29 cellular contexts compared by ENCODE assay signal in the genomic region with DNA sequence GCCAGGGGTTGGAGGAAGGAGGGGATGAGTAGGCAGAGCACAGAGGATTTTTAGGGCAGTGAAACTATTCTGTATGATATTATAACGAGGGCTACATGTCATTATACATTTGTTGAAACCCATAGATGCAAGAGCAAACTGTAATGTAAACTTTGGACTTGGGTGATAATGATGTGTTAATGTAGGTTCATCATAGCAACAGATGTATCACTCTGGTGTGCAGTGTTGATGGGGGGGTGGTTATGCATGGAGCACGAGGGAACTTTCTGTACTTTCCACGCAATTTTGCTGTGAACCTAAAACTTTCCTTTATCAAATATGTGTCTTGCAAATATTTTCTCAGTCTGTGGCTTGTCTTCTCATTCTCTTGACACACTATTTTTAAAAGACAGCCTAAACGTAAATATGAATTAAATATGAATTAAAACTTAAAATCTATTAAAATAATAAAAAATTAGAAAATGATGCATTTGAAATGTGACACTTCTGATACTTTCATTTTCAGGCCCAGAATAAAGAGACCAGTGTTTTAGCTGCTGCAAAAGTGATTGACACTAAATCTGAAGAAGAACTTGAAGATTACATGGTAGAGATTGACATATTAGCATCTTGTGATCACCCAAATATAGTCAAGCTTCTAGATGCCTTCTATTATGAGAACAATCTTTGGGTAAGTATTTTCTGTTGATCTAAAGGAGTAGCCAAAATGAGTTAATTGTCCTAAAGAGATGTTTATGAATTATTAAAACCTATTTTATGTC. TPM values are rescaled to one million over a fixed set of nuclear protein-coding genes. Genes with fewer than 3 reads are reported as not detected.
A peak's percentile ranks its signal among the peaks of the same experiment; 100 is the strongest.
DNase-seq lines count a peak whose midpoint lies in the region; ATAC-seq, FAIRE-seq and TF ChIP-seq lines count a peak whose summit lies in the region.
"Had no signal": no experiment of that assay in that cellular context is flagged by ENCODE, and none has a peak within 500 bp of the region (broad histone marks: within the 10 kb centered on the region; RNA-seq: fewer than 3 reads in every experiment).

No MANE protein-coding gene starts in this region.

- TF ChIP-seq CTCF in keratinocyte (optimal IDR thresholded peaks at IDR 0.05 in 1 of 3, IDR thresholded peaks at IDR 0.05 in 1 of 3, conservative IDR thresholded peaks at IDR 0.05 in 1 of 3; ENCODE audit: extremely low read depth in 1 of 3, insufficient read depth in 2 of 3, low read length in 3 of 3) = no peak

- H3K9ac ChIP-seq in Karpas-422 (ENCODE audit: low read length) = 0 out of 2 replicates have a peak overlapping the region, but pooled peaks have one; percentile 6
- H3K9ac ChIP-seq in keratinocyte (ENCODE audit: control insufficient read depth, extremely low read depth, insufficient read depth, low read length) = no peak overlapping the region
- H3K9ac ChIP-seq: BLaER1, GM23248 had no signal

- no peak overlapping the region for H3K27ac ChIP-seq in CD4-positive, CD25-positive, alpha-beta regulatory T cell (ENCODE audit: insufficient read depth, low read length, poor library complexity, severe bottlenecking)
- peak overlapping the region; percentile 39; the same call in 1 of the 2 replicates for H3K27ac ChIP-seq in Karpas-422 (ENCODE audit: low read length)
- no peak overlapping the region for H3K27ac ChIP-seq in keratinocyte (ENCODE audit: control insufficient read depth, insufficient read depth, low read length)
- H3K27ac ChIP-seq: BLaER1, gastroesophageal sphincter, GM23248, lower lobe of right lung, SK-N-MC had no signal

- peaks cover 15% of the 10 kb centered on the region for H3K36me3 ChIP-seq in CD4-positive, CD25-positive, alpha-beta regulatory T cell (ENCODE audit: control insufficient read depth, insufficient read depth, low read length)
- H3K36me3 ChIP-seq in Karpas-422 (ENCODE audit: insufficient read depth, low read length) (0 out of 2 replicates have a peak, but pooled peaks cover 3% of the 10 kb centered on the region), keratinocyte (ENCODE audit: control insufficient read depth in 2 of 2, extremely low read depth in 1 of 2, insufficient read depth in 2 of 2, low read length in 2 of 2) (peaks cover 5 to 7% of the 10 kb centered on the region in 2 experiments)

- H4K20me1 ChIP-seq in Karpas-422 (ENCODE audit: insufficient read depth, low read depth, low read length) = no peaks in the 10 kb centered on the region
- peaks cover 2% of the 10 kb centered on the region for H4K20me1 ChIP-seq in keratinocyte (ENCODE audit: control insufficient read depth, extremely low read depth, insufficient read depth, low read length)

- peaks cover 77% of the 10 kb centered on the region for H3K79me2 ChIP-seq in Karpas-422 (ENCODE audit: low read length)
- H3K79me2 ChIP-seq in keratinocyte (ENCODE audit: control insufficient read depth, insufficient read depth, low read length) = peaks cover 53% of the 10 kb centered on the region

- intact Hi-C loops in activated naive CD4-positive, alpha-beta T cell treated with anti-CD3 and anti-CD28 coated beads for 36 hours (cut with micrococcal nuclease) = no loop called here

- H3K27me3 Mint-ChIP-seq in CD4-positive, CD25-positive, alpha-beta regulatory T cell = no peaks in the 10 kb centered on the region
- no peaks in the 10 kb centered on the region for H3K27me3 Mint-ChIP-seq in activated T-cell treated with anti-CD3 and anti-CD28 coated beads, Interleukin-2, amount 50 U/mL, for 72 hours (ENCODE audit: low read depth)
- no peaks in the 10 kb centered on the region for H3K27me3 Mint-ChIP-seq in activated naive CD4-positive, alpha-beta T cell treated with anti-CD3 and anti-CD28 coated beads for 36 hours (ENCODE audit: low read depth)
- H3K27me3 Mint-ChIP-seq: activated B cell treated with CpG ODN at 0.5 μM for 24 hours; naive B cell; stimulated activated memory B cell treated with anti-CD40 and anti-IgM and Interleukin-4, amounts not matched to agents 10 μg/mL and 1 μg/mL and 100 μg/mL, for 72 hours; type B pancreatic cell had no signal

- no peaks in the 10 kb centered on the region for H3K9me3 ChIP-seq in CD4-positive, CD25-positive, alpha-beta regulatory T cell (ENCODE audit: control insufficient read depth in 2 of 2, low read length in 2 of 2)
- H3K9me3 ChIP-seq in Karpas-422 (ENCODE audit: low read length) (no peaks in the 10 kb centered on the region), keratinocyte (ENCODE audit: control insufficient read depth, low read depth, low read length) (no peaks in the 10 kb centered on the region)
- H3K9me3 ChIP-seq: BLaER1, Caco-2, gastroesophageal sphincter, lower lobe of right lung had no signal

- H3K4me1 Mint-ChIP-seq in CD4-positive, CD25-positive, alpha-beta regulatory T cell = peaks cover 22 to 52% (median 39%) of the 10 kb centered on the region in 4 donors
- peaks cover 46% of the 10 kb centered on the region for H3K4me1 Mint-ChIP-seq in activated T-cell treated with anti-CD3 and anti-CD28 coated beads, Interleukin-2, amount 50 U/mL, for 72 hours (ENCODE audit: low read depth)
- H3K4me1 Mint-ChIP-seq in activated naive CD4-positive, alpha-beta T cell treated with anti-CD3 and anti-CD28 coated beads for 36 hours (ENCODE audit: low read depth) = peaks cover 22% of the 10 kb centered on the region

- no peaks in the 10 kb centered on the region for H3K9me2 ChIP-seq in Karpas-422 (replicated peaks; ENCODE audit: insufficient read depth, low read length)

- dilution Hi-C loops in keratinocyte (cut with MboI; ENCODE audit: extremely low pct_ligation_motif_present, low sequenced_read_pairs) = no loop called here

- no peaks in the 10 kb centered on the region for H3K9me3 Mint-ChIP-seq in CD4-positive, CD25-positive, alpha-beta regulatory T cell
- H3K9me3 Mint-ChIP-seq in activated T-cell treated with anti-CD3 and anti-CD28 coated beads, Interleukin-2, amount 50 U/mL, for 72 hours = no peaks in the 10 kb centered on the region
- no peaks in the 10 kb centered on the region for H3K9me3 Mint-ChIP-seq in activated naive CD4-positive, alpha-beta T cell treated with anti-CD3 and anti-CD28 coated beads for 36 hours
- H3K9me3 Mint-ChIP-seq: activated B cell treated with CpG ODN at 0.5 μM for 24 hours; activated T-cell treated with anti-CD3 and anti-CD28 coated beads, Interleukin-2, amount 50 U/mL, for 4 hours; naive B cell; stimulated activated memory B cell treated with anti-CD40 and anti-IgM and Interleukin-4, amounts not matched to agents 10 μg/mL and 1 μg/mL and 100 μg/mL, for 72 hours; type B pancreatic cell had no signal

- H3K4me3 ChIP-seq in CD4-positive, CD25-positive, alpha-beta regulatory T cell (ENCODE audit: low read depth, low read length) = no peak overlapping the region
- peak overlapping the region; percentile 33; the same call in 1 of the 2 replicates for H3K4me3 ChIP-seq in Karpas-422 (ENCODE audit: low read length)
- H3K4me3 ChIP-seq in keratinocyte (ENCODE audit: control insufficient read depth in 2 of 3, extremely low read depth in 1 of 3, insufficient read depth in 2 of 3, low read depth in 1 of 3, low read length in 3 of 3) = no peak overlapping the region
- H3K4me3 ChIP-seq: BLaER1, gastroesophageal sphincter, GM23248, lower lobe of right lung, SK-N-MC had no signal

- H3K27ac Mint-ChIP-seq in CD4-positive, CD25-positive, alpha-beta regulatory T cell = peak overlapping the region in 2 of 3 donors; percentile 15 to 66
- H3K27ac Mint-ChIP-seq in activated T-cell treated with anti-CD3 and anti-CD28 coated beads, Interleukin-2, amount 50 U/mL, for 72 hours = no peak overlapping the region
- no peak overlapping the region for H3K27ac Mint-ChIP-seq in activated naive CD4-positive, alpha-beta T cell treated with anti-CD3 and anti-CD28 coated beads for 36 hours
- H3K27ac Mint-ChIP-seq: activated B cell treated with CpG ODN at 0.5 μM for 24 hours; stimulated activated memory B cell treated with anti-CD40 and anti-IgM and Interleukin-4, amounts not matched to agents 10 μg/mL and 1 μg/mL and 100 μg/mL, for 72 hours; type B pancreatic cell had no signal

- H3K4me3 Mint-ChIP-seq in CD4-positive, CD25-positive, alpha-beta regulatory T cell = no peak overlapping the region
- peak overlapping the region in 1 of 2 donors; percentile 12 for H3K4me3 Mint-ChIP-seq in activated T-cell treated with anti-CD3 and anti-CD28 coated beads, Interleukin-2, amount 50 U/mL, for 72 hours
- no peak overlapping the region for H3K4me3 Mint-ChIP-seq in activated naive CD4-positive, alpha-beta T cell treated with anti-CD3 and anti-CD28 coated beads for 36 hours
- H3K4me3 Mint-ChIP-seq: activated B cell treated with CpG ODN at 0.5 μM for 24 hours; activated T-cell treated with anti-CD3 and anti-CD28 coated beads, Interleukin-2, amount 50 U/mL, for 4 hours; naive B cell; stimulated activated memory B cell treated with anti-CD40 and anti-IgM and Interleukin-4, amounts not matched to agents 10 μg/mL and 1 μg/mL and 100 μg/mL, for 72 hours; type B pancreatic cell had no signal

- H3K4me2 ChIP-seq in Karpas-422 (ENCODE audit: low read depth, low read length, poor library complexity, severe bottlenecking) (peak overlapping the region; percentile 56), keratinocyte (ENCODE audit: control insufficient read depth, extremely low read depth, insufficient read depth, low read depth, low read length) (no peak overlapping the region)
- H3K4me2 ChIP-seq: BLaER1 had no signal

- DNase-seq in CD4-positive, CD25-positive, alpha-beta regulatory T cell = no peak
- DNase-seq in GM12892 (ENCODE audit: insufficient read length) = no peak
- DNase-seq in Karpas-422 = peak; percentile 66
- no peak for DNase-seq in keratinocyte (ENCODE audit: low read depth, low spot score)
- DNase-seq in activated T-cell treated with anti-CD3 and anti-CD28 coated beads, Interleukin-2, amount 50 U/mL, for 72 hours = no peak
- DNase-seq in NCI-H187 (lab: John Stamatoyannopoulos, UW) = no peak
- DNase-seq in activated naive CD4-positive, alpha-beta T cell treated with anti-CD3 and anti-CD28 coated beads for 36 hours = no peak
- DNase-seq: activated B cell treated with CpG ODN at 0.5 μM for 24 hours; activated CD4-positive, alpha-beta T cell treated with anti-CD3 and anti-CD28 coated beads, Interleukin-2, amount 50 U/mL, for 1 hour; activated naive CD4-positive, alpha-beta T cell; activated T-cell treated with anti-CD3 and anti-CD28 coated beads, Interleukin-2, amount 50 U/mL, for 4 hours; Caco-2; central memory CD4-positive, alpha-beta T cell; DMS79 treated with DMSO at 0.1 percent for 48 hours; GM23248; lower lobe of right lung; midbrain; naive B cell; NCI-H1092; NCI-H2029; NCI-H524 treated with DMSO at 0.1 percent for 48 hours; stimulated activated CD4-positive, alpha-beta T cell treated with anti-CD3 and anti-CD28 coated beads, Interleukin-15, amount 100 ng/mL, for 24 hours; substantia nigra had no signal

- H2AFZ ChIP-seq in Karpas-422 (ENCODE audit: low read length) (no peak overlapping the region), keratinocyte (ENCODE audit: control insufficient read depth, low read length) (no peak overlapping the region)
- H2AFZ ChIP-seq: GM23248 had no signal

- ATAC-seq in CD4-positive, CD25-positive, alpha-beta regulatory T cell (ENCODE audit: low read depth in 2 of 2) = no peak
- no peak for ATAC-seq in activated T-cell treated with anti-CD3 and anti-CD28 coated beads, Interleukin-2, amount 50 U/mL, for 72 hours (replicated peaks in 1 of 2)
- no peak for ATAC-seq in GM19452 (IDR thresholded peaks at IDR 0.05; ENCODE audit: unreplicated experiment)
- ATAC-seq: activated T-cell treated with anti-CD3 and anti-CD28 coated beads, Interleukin-2, amount 50 U/mL, for 4 hours; gastroesophageal sphincter; lower lobe of right lung; stimulated activated memory B cell treated with anti-CD40 and anti-IgM and Interleukin-4, amounts not matched to agents 10 μg/mL and 1 μg/mL and 100 μg/mL, for 72 hours had no signal

- H3K9me1 ChIP-seq in keratinocyte (ENCODE audit: control insufficient read depth, extremely low read depth, insufficient read depth, low read length) = no peaks in the 10 kb centered on the region

- FAIRE-seq in GM12892 (lab: Jason Lieb, UNC) (peak; percentile 94), keratinocyte (lab: Jason Lieb, UNC) (peak; percentile 39)

- peaks cover 9% of the 10 kb centered on the region for H3K4me1 ChIP-seq in CD4-positive, CD25-positive, alpha-beta regulatory T cell (ENCODE audit: control insufficient read depth, insufficient read depth, low read length, poor library complexity, severe bottlenecking)
- peaks cover 41% of the 10 kb centered on the region for H3K4me1 ChIP-seq in Karpas-422 (ENCODE audit: low read length)
- H3K4me1 ChIP-seq in keratinocyte (ENCODE audit: control insufficient read depth, extremely low read depth, insufficient read depth, low read length) = no peaks in the 10 kb centered on the region
- H3K4me1 ChIP-seq: Caco-2 had no signal

- H3K27me3 ChIP-seq in CD4-positive, CD25-positive, alpha-beta regulatory T cell (ENCODE audit: control insufficient read depth, insufficient read depth, low read length) = no peaks in the 10 kb centered on the region
- no peaks in the 10 kb centered on the region for H3K27me3 ChIP-seq in Karpas-422 (ENCODE audit: low read length)
- H3K27me3 ChIP-seq in keratinocyte (ENCODE audit: control insufficient read depth, extremely low read depth, insufficient read depth, low read length) = no peaks in the 10 kb centered on the region
- H3K27me3 ChIP-seq: BLaER1, gastroesophageal sphincter had no signal

- TF ChIP-seq POLR2A in GM12892 (IDR thresholded peaks at IDR 0.05; ENCODE audit: low read depth, low read length) = no peak

- CTCF ChIA-PET in activated naive CD4-positive, alpha-beta T cell treated with anti-CD3 and anti-CD28 coated beads for 36 hours (lab: Charles Lee) = interaction anchor here (0.9 kb wide), 1 partner anchor 105 kb away, joined by 3 read pairs; no protein-coding TSS in a partner anchor

- H3K36me3 Mint-ChIP-seq in CD4-positive, CD25-positive, alpha-beta regulatory T cell = peaks cover 16% of the 10 kb centered on the region
- peaks cover 4% of the 10 kb centered on the region in 2 donors for H3K36me3 Mint-ChIP-seq in activated T-cell treated with anti-CD3 and anti-CD28 coated beads, Interleukin-2, amount 50 U/mL, for 72 hours (ENCODE audit: insufficient read depth in 2 of 2)
- H3K36me3 Mint-ChIP-seq in activated naive CD4-positive, alpha-beta T cell treated with anti-CD3 and anti-CD28 coated beads for 36 hours (ENCODE audit: low read depth) = peaks cover 10% of the 10 kb centered on the region

RNA-seq across cellular contexts. Expression of a gene that starts 23.4 kb away (rescaled TPM):
- 23.5 TPM for total RNA-seq in CD4-positive, CD25-positive, alpha-beta regulatory T cell
- 1 to 10 TPM; 3.2 to 6.0 (median 3.3) TPM for polyA plus RNA-seq in CD4-positive, CD25-positive, alpha-beta regulatory T cell
- polyA plus RNA-seq in GM12892 (2012; ENCODE audit: missing spikeins) = 10.0 TPM
- total RNA-seq in Karpas-422 (2014; rRNA removed; shearing (Covaris generic); ENCODE audit: low replicate concordance) = 25.7 and 28.1 TPM in 2 replicates
- 21.3 to 36.7 TPM (median 21.7 TPM) in 3 replicates for polyA plus RNA-seq in keratinocyte
- polyA plus RNA-seq in keratinocyte (2011; ENCODE audit: low read depth) = 178 TPM
- 15.1 and 26.3 TPM in 2 replicates for polyA plus RNA-seq in keratinocyte (2011; cell fraction: cytosol; rRNA removed)
- 30.1 and 47.4 TPM in 2 replicates for polyA plus RNA-seq in keratinocyte (2011; cell fraction: nucleus; rRNA removed)
- 43.0 and 47.2 TPM in 2 replicates for polyA plus RNA-seq in keratinocyte (2012; ENCODE audit: low replicate concordance)
- polyA minus RNA-seq in keratinocyte = 7.7 to 42.1 TPM (median 14.2 TPM) in 3 replicates
- 23.4 TPM for polyA minus RNA-seq in keratinocyte (2011; cell fraction: cytosol; rRNA and poly(A)+ RNA removed)
- polyA minus RNA-seq in keratinocyte (2011; cell fraction: nucleus; rRNA and poly(A)+ RNA removed) = 27.4 and 57.8 TPM in 2 replicates
- total RNA-seq in activated T-cell treated with anti-CD3 and anti-CD28 coated beads, Interleukin-2, amount 50 U/mL, for 72 hours = 10 to 100 TPM; 22.5 to 25.1 TPM
- 10 to 100 TPM; 16.0 to 16.1 TPM for total RNA-seq in activated naive CD4-positive, alpha-beta T cell treated with anti-CD3 and anti-CD28 coated beads for 36 hours

Comparison
In these comparisons a context has a peak if more than half of its experiments do, and no peak if none do; other contexts are left out.
1. H3K27ac Mint-ChIP-seq: peak in CD4-positive, CD25-positive, alpha-beta regulatory T cell (2 of 3); none in activated T-cell treated with anti-CD3 and anti-CD28 coated beads, Interleukin-2, amount 50 U/mL, for 72 hours (single experiment) and activated naive CD4-positive, alpha-beta T cell treated with anti-CD3 and anti-CD28 coated beads for 36 hours (single experiment).